In the genomic region with DNA sequence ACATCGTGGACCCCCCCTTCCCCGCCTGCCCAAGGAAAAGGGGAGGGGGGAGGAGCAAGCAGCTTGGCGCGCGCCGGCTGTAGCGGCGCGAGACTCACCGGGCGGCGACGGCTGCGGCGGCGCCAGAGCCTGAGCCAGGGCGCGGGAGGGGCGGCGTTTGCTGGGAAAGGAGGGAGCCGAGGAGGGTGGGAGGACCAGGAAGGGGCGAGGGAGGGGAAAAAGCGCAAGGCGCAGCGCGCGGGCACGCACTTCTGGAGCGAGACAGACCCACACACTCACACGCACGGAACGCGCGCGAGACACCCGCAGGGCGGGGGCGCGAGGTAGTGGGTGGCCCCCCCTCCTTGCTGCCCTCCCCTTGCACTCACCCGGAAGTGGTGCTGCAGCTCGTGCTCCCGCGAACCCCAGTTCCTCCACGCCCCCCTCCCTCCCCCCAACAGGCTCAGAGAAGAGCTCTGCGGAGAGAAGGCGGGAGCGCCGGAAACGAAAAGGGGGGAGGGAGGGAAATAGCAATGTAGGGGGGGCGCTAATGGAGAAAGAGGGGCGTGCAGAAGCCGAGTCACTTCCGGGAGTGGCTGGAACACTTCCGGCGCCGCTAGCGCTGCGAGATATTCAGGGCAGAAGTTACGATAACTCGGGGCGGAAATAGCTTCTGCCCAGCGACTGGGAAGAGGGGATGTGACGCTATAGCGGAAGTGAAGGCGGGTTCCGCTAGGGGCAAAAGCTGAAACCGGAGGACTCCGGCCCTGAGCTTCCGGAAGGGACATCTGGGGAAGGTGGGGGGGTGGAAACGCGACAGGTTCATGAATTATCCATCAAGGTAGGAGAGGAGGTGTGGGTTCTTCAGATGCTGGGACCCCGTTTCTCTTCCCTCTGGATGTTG, we compare ENCODE assay signal across 1 cellular context.
TF ChIP-seq lines count a peak whose summit lies in the region.

Gene ZNF384 (minus strand): TSS at position 376 of the 883 bp plus-strand sequence. CDS start 9,855 bp downstream, outside the sequence.

TF ChIP-seq in H1, 55 proteins besides CTCF, POLR2A, EP300 and RAD21 (continued from another document):
- TF ChIP-seq RBBP5 (IDR thresholded peaks at IDR 0.05; ENCODE audit: borderline replicate concordance, low read depth, low read length): no peak
